30 cellular contexts compared by ENCODE assay signal in genomic region chr1:77392486-77392885, GRCh38.
"Had no signal": no experiment of that assay in that cellular context is flagged by ENCODE, and none has a peak within 500 bp of the region (broad histone marks: within the 10 kb centered on the region; RNA-seq: fewer than 3 reads in every experiment).

No MANE protein-coding gene starts in this region.

- H3K27ac ChIP-seq: ascending aorta, cardiac muscle cell, SJSA1, VCaP had no signal

- H3K4me3 ChIP-seq: ascending aorta, cardiac muscle cell, SJSA1 had no signal

- H3K4me1 ChIP-seq: SJSA1 had no signal

- DNase-seq: activated B cell treated with CpG ODN at 0.5 μM for 24 hours; activated CD4-positive, alpha-beta memory T cell treated with anti-CD3 and anti-CD28 coated beads, Interleukin-2, amount 10 ng/mL, durations not matched to agents 7 days and 5 days; activated CD4-positive, alpha-beta T cell treated with anti-CD3 and anti-CD28 coated beads for 48 hours; activated CD4-positive, CD25-positive, alpha-beta regulatory T cell treated with anti-CD3 and anti-CD28 coated beads, Interleukin-2, amount 50 U/mL, for 72 hours; activated CD8-positive, alpha-beta memory T cell treated with anti-CD3 and anti-CD28 coated beads for 24 hours; activated CD8-positive, alpha-beta memory T cell treated with anti-CD3 and anti-CD28 coated beads, Interleukin-2, amount 10 ng/mL, durations not matched to agents 7 days and 5 days; activated CD8-positive, alpha-beta memory T cell treated with anti-CD3 and anti-CD28 coated beads, Interleukin-2, amount 50 U/mL, for 48 hours; activated effector memory CD4-positive, alpha-beta T cell treated with Interleukin-2 at 50 U/mL for 16 hours; activated naive CD4-positive, alpha-beta T cell treated with anti-CD3 and anti-CD28 coated beads, Interleukin-2, amount 10 ng/mL, durations not matched to agents 7 days and 5 days; activated naive CD8-positive, alpha-beta T cell treated with anti-CD3 and anti-CD28 coated beads, Interleukin-2, amount 50 U/mL, for 24 hours; activated T-cell treated with anti-CD3 and anti-CD28 coated beads, Interleukin-2, amount 50 U/mL, for 48 hours; Karpas-422; KBM-7; NCI-H1105 treated with DMSO at 0.1 percent for 48 hours; NCI-H1436 treated with DMSO at 0.1 percent for 48 hours; NCI-H1694 treated with DMSO at 0.1 percent for 48 hours; NCI-H2029; NCI-H345; NCI-H524 treated with DMSO at 0.1 percent for 48 hours; RPMI8226; SHP77 treated with DMSO at 0.1 percent for 48 hours; SK-N-SH; SW 1271; T-helper 1 cell; T-helper 2 cell; T-helper 9 cell had no signal

- H3K4me2 ChIP-seq: SK-N-SH had no signal

- H3K36me3 ChIP-seq: ascending aorta, cardiac muscle cell, SJSA1 had no signal

- H3K27me3 ChIP-seq: ascending aorta, cardiac muscle cell, SJSA1 had no signal

- H3K9me3 ChIP-seq: ascending aorta, SJSA1, SK-N-SH had no signal
